8 cellular contexts compared by ENCODE assay signal in the genomic region with DNA sequence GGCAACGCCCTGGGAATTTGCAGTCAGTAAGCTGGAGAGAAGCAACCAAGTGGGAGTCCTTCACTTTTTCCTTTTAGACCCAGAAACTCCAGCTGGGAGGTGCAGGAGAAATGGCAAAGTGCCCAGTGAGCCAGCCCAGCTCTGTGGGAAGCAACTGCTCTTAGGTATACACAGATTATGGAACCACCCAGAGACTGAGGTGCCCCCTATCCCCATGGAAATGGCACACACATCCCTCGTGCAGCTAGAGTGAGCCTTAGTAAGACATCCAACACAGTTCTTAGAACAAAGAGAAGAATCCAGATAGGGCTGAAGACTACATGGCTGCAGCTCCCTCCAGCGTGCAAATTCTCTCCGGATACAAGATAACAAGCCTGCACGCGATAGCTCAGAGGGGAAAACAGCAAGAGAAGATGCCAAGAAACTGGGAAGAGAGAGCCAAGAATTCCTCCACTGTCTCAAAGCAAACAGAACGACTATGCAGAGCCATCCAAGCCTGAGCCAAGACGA. TPM values are rescaled to one million over a fixed set of nuclear protein-coding genes. Genes with fewer than 3 reads are reported as not detected.
DNase-seq lines count a peak whose midpoint lies in the region; ATAC-seq and TF ChIP-seq lines count a peak whose summit lies in the region.

No MANE protein-coding gene starts in this region.

- intact Hi-C loops in CD4-positive, alpha-beta memory T cell (cut with micrococcal nuclease) = no loop called here
- intact Hi-C loops in prostate gland (cut with DNase I) = no loop called here

- H3K4me3 ChIP-seq in CD4-positive, alpha-beta memory T cell (ENCODE audit: low read length in 2 of 2) = no peak overlapping the region
- H3K4me3 ChIP-seq in fibroblast of villous mesenchyme (ENCODE audit: low read depth, low read length) = no peak overlapping the region
- H3K4me3 ChIP-seq in prostate gland = no peak overlapping the region

- no peaks in the 10 kb centered on the region for H3K27me3 Mint-ChIP-seq in CD4-positive, alpha-beta memory T cell

- peaks cover 10 to 46% of the 10 kb centered on the region in 2 donors for H3K36me3 Mint-ChIP-seq in CD4-positive, alpha-beta memory T cell

- no peaks in the 10 kb centered on the region for H3K9me3 ChIP-seq in CD4-positive, alpha-beta memory T cell (ENCODE audit: control insufficient read depth in 1 of 2, low read length in 2 of 2)
- no peaks in the 10 kb centered on the region for H3K9me3 ChIP-seq in prostate gland

- no peaks in the 10 kb centered on the region for H3K27me3 ChIP-seq in CD4-positive, alpha-beta memory T cell (ENCODE audit: insufficient read depth, low read length)
- no peaks in the 10 kb centered on the region for H3K27me3 ChIP-seq in prostate gland (replicated peaks; ENCODE audit: insufficient read depth)

- H3K4me3 Mint-ChIP-seq in CD4-positive, alpha-beta memory T cell = no peak overlapping the region

- H3K27ac ChIP-seq in CD4-positive, alpha-beta memory T cell (ENCODE audit: low read depth, low read length) = no peak overlapping the region
- H3K27ac ChIP-seq in prostate gland = peak overlapping the region; percentile 71 to 74

- peak overlapping the region in 5 of 7 donors; percentile 2 to 68 (median 13) for H3K27ac Mint-ChIP-seq in CD4-positive, alpha-beta memory T cell

- H3K36me3 ChIP-seq in CD4-positive, alpha-beta memory T cell (ENCODE audit: insufficient read depth, low read length) = peaks cover 16% of the 10 kb centered on the region
- no peaks in the 10 kb centered on the region for H3K36me3 ChIP-seq in prostate gland

- no peak for TF ChIP-seq POLR2A in prostate gland (IDR thresholded peaks at IDR 0.05)

- ATAC-seq in GM21576 (IDR thresholded peaks at IDR 0.05; ENCODE audit: unreplicated experiment) = no peak
- ATAC-seq in GM21825 (IDR thresholded peaks at IDR 0.05; ENCODE audit: unreplicated experiment) = no peak
- no peak for ATAC-seq in GM18868 (IDR thresholded peaks at IDR 0.05; ENCODE audit: unreplicated experiment)

- H3K4me1 ChIP-seq in CD4-positive, alpha-beta memory T cell (ENCODE audit: insufficient read depth, low read length) = peaks cover 13% of the 10 kb centered on the region
- H3K4me1 ChIP-seq in prostate gland (replicated peaks) = no peaks in the 10 kb centered on the region

- 2% methylated on average over 7 of the region's 8 CpGs for WGBS in prostate gland

- H3K9me3 Mint-ChIP-seq in CD4-positive, alpha-beta memory T cell = peaks cover 0 to 4% (median 0%) of the 10 kb centered on the region in 8 donors

- DNase-seq in CD4-positive, alpha-beta memory T cell = no peak
- DNase-seq in SK-MEL-5 (ENCODE audit: low read depth, low spot score) = peak; percentile 54
- DNase-seq in fibroblast of villous mesenchyme (ENCODE audit: low read depth) = peak; percentile 86
- DNase-seq in prostate gland (ENCODE audit: low spot score) = peak; percentile 66
- DNase-seq in stimulated activated CD4-positive, alpha-beta T cell treated with anti-CD3 and anti-CD28 coated beads, Interleukin-4, amount 100 ng/mL, for 1 hour = no peak

- TF ChIP-seq CTCF in fibroblast of villous mesenchyme (IDR thresholded peaks at IDR 0.05; ENCODE audit: insufficient read depth, low read depth, low read length) = peak; percentile 32
- peak in 1 of 4 experiments; percentile 41 for TF ChIP-seq CTCF in prostate gland (IDR thresholded peaks at IDR 0.05)

- CTCF ChIA-PET in CD4-positive, alpha-beta memory T cell (lab: Charles Lee; ENCODE audit: partially characterized antibody) = interaction anchor here (2.3 kb wide), 1 partner anchor 32 kb away, joined by 6 read pairs; no protein-coding TSS in a partner anchor

- POLR2A ChIA-PET in CD4-positive, alpha-beta memory T cell (lab: Charles Lee; ENCODE audit: partially characterized antibody) = no interaction called here

- peaks cover 22 to 53% (median 41%) of the 10 kb centered on the region in 4 donors for H3K4me1 Mint-ChIP-seq in CD4-positive, alpha-beta memory T cell

- in situ Hi-C loops in SK-MEL-5 (cut with HindIII; ENCODE audit: low pct_unique_long_range_greater_than_20kb, low sequenced_read_pairs) = no loop called here

RNA-seq across cellular contexts. Expression of gene IRAK1, which starts 26.6 kb away (rescaled TPM):
- total RNA-seq in CD4-positive, alpha-beta memory T cell = 10 to 100 TPM; 66.9 to 74.5 TPM
- polyA plus RNA-seq in CD4-positive, alpha-beta memory T cell = 10 to 100 TPM; 38.1 to 64.5 TPM
- total RNA-seq in SK-MEL-5 (2014; rRNA removed; shearing (Covaris generic)) = 45.1 and 52.6 TPM in 2 replicates
- polyA plus RNA-seq in SK-MEL-5 (2015; cell fraction: cytosol; rRNA removed) = 130 and 159 TPM in 2 replicates
- 88.5 and 148 TPM in 2 replicates for polyA plus RNA-seq in SK-MEL-5 (2015; cell fraction: nucleus; rRNA removed)
- total RNA-seq in fibroblast of villous mesenchyme (62.6 and 102 TPM in 2 replicates), prostate gland (100 to 1,000 TPM; 113 to 122 TPM)

RNA-seq across cellular contexts. Expression of gene MECP2, which starts 51.2 kb away (rescaled TPM):
- 100 to 1,000 TPM; 103 to 108 TPM for total RNA-seq in CD4-positive, alpha-beta memory T cell
- 10 to 100 TPM in 1 of 2 donors, 1 to 10 TPM in 1; 9.5 to 26.5 TPM for polyA plus RNA-seq in CD4-positive, alpha-beta memory T cell
- 57.0 and 65.5 TPM in 2 replicates for total RNA-seq in SK-MEL-5 (2014; rRNA removed; shearing (Covaris generic))
- 39.1 and 51.2 TPM in 2 replicates for polyA plus RNA-seq in SK-MEL-5 (2015; cell fraction: cytosol; rRNA removed)
- polyA plus RNA-seq in SK-MEL-5 (2015; cell fraction: nucleus; rRNA removed) = 51.8 and 61.6 TPM in 2 replicates
- total RNA-seq in fibroblast of villous mesenchyme = 25.1 and 28.5 TPM in 2 replicates
- total RNA-seq in prostate gland = 10 to 100 TPM; 54.4 to 85.2 TPM

Comparison
In these comparisons a context has a peak if more than half of its experiments do, and no peak if none do; other contexts are left out.
1. DNase-seq: peak in SK-MEL-5 (single experiment), fibroblast of villous mesenchyme (single experiment) and prostate gland (single experiment); none in CD4-positive, alpha-beta memory T cell (0 of 5) and stimulated activated CD4-positive, alpha-beta T cell treated with anti-CD3 and anti-CD28 coated beads, Interleukin-4, amount 100 ng/mL, for 1 hour (single experiment).